12 cellular contexts compared by ENCODE assay signal in the genomic region with DNA sequence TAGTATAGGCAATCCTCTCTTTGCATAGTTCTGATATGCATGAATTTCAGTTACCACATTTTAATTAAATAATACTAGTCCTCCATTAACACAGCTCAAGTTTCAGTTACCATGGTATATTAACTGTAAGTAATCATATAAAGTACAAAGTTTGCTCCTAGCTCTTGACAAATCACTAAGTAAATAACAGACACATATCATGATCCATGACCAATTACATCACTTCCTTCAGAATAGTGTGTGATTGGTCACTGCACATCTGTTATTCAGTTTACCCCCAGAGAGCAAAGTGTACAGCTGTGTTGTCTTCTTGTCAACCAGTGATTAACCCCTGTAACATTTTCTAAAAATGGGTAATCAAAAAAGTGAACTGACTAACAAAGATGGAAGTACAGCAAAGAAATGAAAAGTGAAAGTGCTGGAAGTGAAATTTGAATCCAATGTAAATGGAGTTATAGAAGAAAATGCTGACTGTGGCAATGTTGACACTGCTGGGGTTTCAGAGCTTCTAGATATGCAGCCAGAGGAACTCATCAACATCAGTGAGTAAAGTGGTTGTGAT. TPM values are rescaled to one million over a fixed set of nuclear protein-coding genes. Genes with fewer than 3 reads are reported as not detected.
DNase-seq lines count a peak whose midpoint lies in the region; ATAC-seq and TF ChIP-seq lines count a peak whose summit lies in the region.
"Had no signal": no experiment of that assay in that cellular context is flagged by ENCODE, and none has a peak within 500 bp of the region (broad histone marks: within the 10 kb centered on the region; RNA-seq: fewer than 3 reads in every experiment).

No MANE protein-coding gene starts in this region.

- no peaks in the 10 kb centered on the region for H3K27me3 ChIP-seq in PC-3 (ENCODE audit: low read length)
- H3K27me3 ChIP-seq: neutrophil had no signal

- H3K4me3 Mint-ChIP-seq in activated naive CD4-positive, alpha-beta T cell treated with anti-CD3 and anti-CD28 coated beads, Interleukin-2, amount 10 ng/mL, durations not matched to agents 7 days and 5 days, result no peak overlapping the region
- no peak overlapping the region for H3K4me3 Mint-ChIP-seq in activated naive CD4-positive, alpha-beta T cell treated with anti-CD3 and anti-CD28 coated beads for 36 hours
- no peak overlapping the region for H3K4me3 Mint-ChIP-seq in stimulated activated effector memory CD8-positive, alpha-beta T cell treated with anti-CD3 and anti-CD28 coated beads, Interleukin-12 subunit alpha, Interleukin-12 subunit beta, amount 100 ng/mL, for 72 hours

- no peak for DNase-seq in activated naive CD4-positive, alpha-beta T cell treated with anti-CD3 and anti-CD28 coated beads, Interleukin-2, amount 10 ng/mL, durations not matched to agents 7 days and 5 days
- DNase-seq in activated naive CD4-positive, alpha-beta T cell treated with anti-CD3 and anti-CD28 coated beads for 36 hours, result no peak
- peak; percentile 41 for DNase-seq in PC-3
- peak; percentile 65 for DNase-seq in choroid plexus epithelial cell (ENCODE audit: low read depth)
- no peak for DNase-seq in stimulated activated effector memory CD8-positive, alpha-beta T cell treated with anti-CD3 and anti-CD28 coated beads, Interleukin-12 subunit alpha, Interleukin-12 subunit beta, amount 100 ng/mL, for 72 hours (ENCODE audit: low spot score in 2 of 2)
- DNase-seq in inferior parietal cortex (ENCODE audit: extremely low spot score), result no peak
- no peak for DNase-seq in stimulated activated CD4-positive, alpha-beta T cell treated with anti-CD3 and anti-CD28 coated beads, Interleukin-4, amount 100 ng/mL, for 24 hours
- no peak for DNase-seq in 8988T
- DNase-seq: EL, lower lobe of right lung had no signal

- no peak overlapping the region for H2AFZ ChIP-seq in PC-3 (ENCODE audit: low read length)

- intact Hi-C loops in activated naive CD4-positive, alpha-beta T cell treated with anti-CD3 and anti-CD28 coated beads for 36 hours (cut with micrococcal nuclease), result no loop called here
- intact Hi-C loops in PC-3 (cut with micrococcal nuclease), result no loop called here

- peak overlapping the region; percentile 38 for H3K27ac ChIP-seq in PC-3 (ENCODE audit: low read length)
- H3K27ac ChIP-seq: lower lobe of right lung, neutrophil had no signal

- H4K20me1 ChIP-seq in PC-3 (ENCODE audit: low read length), result no peaks in the 10 kb centered on the region

- peaks cover 33% of the 10 kb centered on the region for H3K4me1 Mint-ChIP-seq in activated naive CD4-positive, alpha-beta T cell treated with anti-CD3 and anti-CD28 coated beads, Interleukin-2, amount 10 ng/mL, durations not matched to agents 7 days and 5 days
- peaks cover 17% of the 10 kb centered on the region for H3K4me1 Mint-ChIP-seq in activated naive CD4-positive, alpha-beta T cell treated with anti-CD3 and anti-CD28 coated beads for 36 hours (ENCODE audit: low read depth)
- H3K4me1 Mint-ChIP-seq in stimulated activated effector memory CD8-positive, alpha-beta T cell treated with anti-CD3 and anti-CD28 coated beads, Interleukin-12 subunit alpha, Interleukin-12 subunit beta, amount 100 ng/mL, for 72 hours, result peaks cover 25% of the 10 kb centered on the region

- 0 out of 2 replicates have a peak, but pooled peaks cover 3% of the 10 kb centered on the region for H3K9me3 ChIP-seq in PC-3 (ENCODE audit: low read length)
- H3K9me3 ChIP-seq: lower lobe of right lung, neutrophil had no signal

- H3K36me3 Mint-ChIP-seq in activated naive CD4-positive, alpha-beta T cell treated with anti-CD3 and anti-CD28 coated beads, Interleukin-2, amount 10 ng/mL, durations not matched to agents 7 days and 5 days, result peaks cover 35% of the 10 kb centered on the region
- peaks cover 9% of the 10 kb centered on the region for H3K36me3 Mint-ChIP-seq in activated naive CD4-positive, alpha-beta T cell treated with anti-CD3 and anti-CD28 coated beads for 36 hours (ENCODE audit: low read depth)
- no peaks in the 10 kb centered on the region for H3K36me3 Mint-ChIP-seq in stimulated activated effector memory CD8-positive, alpha-beta T cell treated with anti-CD3 and anti-CD28 coated beads, Interleukin-12 subunit alpha, Interleukin-12 subunit beta, amount 100 ng/mL, for 72 hours

- peaks cover 22% of the 10 kb centered on the region for H3K9me3 Mint-ChIP-seq in activated naive CD4-positive, alpha-beta T cell treated with anti-CD3 and anti-CD28 coated beads, Interleukin-2, amount 10 ng/mL, durations not matched to agents 7 days and 5 days
- H3K9me3 Mint-ChIP-seq in activated naive CD4-positive, alpha-beta T cell treated with anti-CD3 and anti-CD28 coated beads for 36 hours, result peaks cover 14% of the 10 kb centered on the region
- peaks cover 12% of the 10 kb centered on the region for H3K9me3 Mint-ChIP-seq in stimulated activated effector memory CD8-positive, alpha-beta T cell treated with anti-CD3 and anti-CD28 coated beads, Interleukin-12 subunit alpha, Interleukin-12 subunit beta, amount 100 ng/mL, for 72 hours

- H3K27me3 Mint-ChIP-seq in activated naive CD4-positive, alpha-beta T cell treated with anti-CD3 and anti-CD28 coated beads, Interleukin-2, amount 10 ng/mL, durations not matched to agents 7 days and 5 days, result no peaks in the 10 kb centered on the region
- no peaks in the 10 kb centered on the region for H3K27me3 Mint-ChIP-seq in activated naive CD4-positive, alpha-beta T cell treated with anti-CD3 and anti-CD28 coated beads for 36 hours (ENCODE audit: low read depth)

- H3K27ac Mint-ChIP-seq in activated naive CD4-positive, alpha-beta T cell treated with anti-CD3 and anti-CD28 coated beads, Interleukin-2, amount 10 ng/mL, durations not matched to agents 7 days and 5 days, result peak overlapping the region; percentile 25
- no peak overlapping the region for H3K27ac Mint-ChIP-seq in activated naive CD4-positive, alpha-beta T cell treated with anti-CD3 and anti-CD28 coated beads for 36 hours
- H3K27ac Mint-ChIP-seq in stimulated activated effector memory CD8-positive, alpha-beta T cell treated with anti-CD3 and anti-CD28 coated beads, Interleukin-12 subunit alpha, Interleukin-12 subunit beta, amount 100 ng/mL, for 72 hours, result peak overlapping the region; percentile 56

- BruUV-seq in PC-3 (replicated peaks; lab: Mats Ljungman, UMichigan), result no TSS peak

- H3K36me3 ChIP-seq in PC-3 (ENCODE audit: low read depth, low read length), result no peaks in the 10 kb centered on the region; the same call in 1 of the 2 replicates
- H3K36me3 ChIP-seq: lower lobe of right lung, neutrophil had no signal

- TF ChIP-seq CTCF in PC-3 (conservative IDR thresholded peaks at IDR 0.05; ENCODE audit: low read depth, low read length) (no peak), choroid plexus epithelial cell (conservative IDR thresholded peaks at IDR 0.05; ENCODE audit: low read depth, low read length) (no peak)

- ATAC-seq in PC-3, result peak; percentile 65
- ATAC-seq in stimulated activated effector memory CD8-positive, alpha-beta T cell treated with anti-CD3 and anti-CD28 coated beads, Interleukin-12 subunit alpha, Interleukin-12 subunit beta, amount 100 ng/mL, for 72 hours, result peak; percentile 51

- no peaks in the 10 kb centered on the region for H3F3A ChIP-seq in PC-3 (ENCODE audit: low read length, unreplicated experiment)

- H3K9me2 ChIP-seq in PC-3 (replicated peaks; ENCODE audit: low read length), result no peaks in the 10 kb centered on the region

- H3K4me3 ChIP-seq in PC-3 (ENCODE audit: low read length) (no peak overlapping the region), choroid plexus epithelial cell (ENCODE audit: low read depth, low read length) (no peak overlapping the region)
- H3K4me3 ChIP-seq: lower lobe of right lung had no signal

- H3K79me2 ChIP-seq in PC-3 (ENCODE audit: low read length), result no peaks in the 10 kb centered on the region

- H3K4me1 ChIP-seq in PC-3 (ENCODE audit: insufficient read depth, low read length), result peaks cover 23% of the 10 kb centered on the region

- CTCF ChIA-PET in activated naive CD4-positive, alpha-beta T cell treated with anti-CD3 and anti-CD28 coated beads, Interleukin-2, amount 10 ng/mL, durations not matched to agents 7 days and 5 days (lab: Charles Lee), result no interaction called here
- CTCF ChIA-PET in activated naive CD4-positive, alpha-beta T cell treated with anti-CD3 and anti-CD28 coated beads for 36 hours (lab: Charles Lee), result interaction anchor here (0.7 kb wide), 1 partner anchor 646 kb away, joined by 3 read pairs; no protein-coding TSS in a partner anchor
- CTCF ChIA-PET in PC-3 (lab: Charles Lee), result no interaction called here

- peak overlapping the region; percentile 19; the same call in 1 of the 2 replicates for H3K4me2 ChIP-seq in PC-3 (ENCODE audit: low read length)

- POLR2A ChIA-PET in PC-3 (lab: Charles Lee; ENCODE audit: unreplicated experiment), result no interaction called here

- no peak overlapping the region for H3K9ac ChIP-seq in PC-3 (ENCODE audit: low read length)

RNA-seq across cellular contexts. Expression of a gene that starts 30.2 kb away (rescaled TPM):
- total RNA-seq in activated naive CD4-positive, alpha-beta T cell treated with anti-CD3 and anti-CD28 coated beads for 36 hours, result under 1 TPM; 0.43 to 0.77 TPM
- 0.15 and 0.98 TPM in 2 replicates for total RNA-seq in PC-3 (2014; rRNA removed)
- total RNA-seq: glomerular endothelial cell had no signal

Comparison
In these comparisons a context has a peak if more than half of its experiments do, and no peak if none do; other contexts are left out.
1. DNase-seq: peak in PC-3 (single experiment) and choroid plexus epithelial cell (single experiment); none in activated naive CD4-positive, alpha-beta T cell treated with anti-CD3 and anti-CD28 coated beads, Interleukin-2, amount 10 ng/mL, durations not matched to agents 7 days and 5 days (single experiment), activated naive CD4-positive, alpha-beta T cell treated with anti-CD3 and anti-CD28 coated beads for 36 hours (single experiment), stimulated activated effector memory CD8-positive, alpha-beta T cell treated with anti-CD3 and anti-CD28 coated beads, Interleukin-12 subunit alpha, Interleukin-12 subunit beta, amount 100 ng/mL, for 72 hours (0 of 2), inferior parietal cortex (single experiment), stimulated activated CD4-positive, alpha-beta T cell treated with anti-CD3 and anti-CD28 coated beads, Interleukin-4, amount 100 ng/mL, for 24 hours (single experiment) and 8988T (single experiment).